ENCODE assay signal across 32 cellular contexts in the genomic region with DNA sequence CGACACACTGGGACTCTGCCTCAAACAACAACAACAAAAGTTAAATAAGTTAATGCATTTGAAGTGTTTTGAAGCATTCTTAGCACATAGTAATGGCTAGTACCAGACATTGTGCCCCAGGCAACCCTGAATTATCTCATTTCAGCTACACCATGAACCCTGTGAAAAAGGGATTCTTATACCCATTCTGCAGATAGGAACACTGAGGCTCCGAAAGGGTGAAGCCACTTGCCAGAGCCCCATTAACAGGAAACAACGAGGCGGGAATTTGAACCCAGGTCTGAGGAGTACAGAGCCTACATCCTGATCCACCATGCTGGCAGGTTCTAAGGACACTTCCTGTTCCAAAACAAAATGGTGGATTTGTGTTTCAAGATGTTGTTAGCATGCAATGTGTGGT. TPM values are rescaled to one million over a fixed set of nuclear protein-coding genes. Genes with fewer than 3 reads are reported as not detected.
"Had no signal": no experiment of that assay in that cellular context is flagged by ENCODE, and none has a peak within 500 bp of the region (broad histone marks: within the 10 kb centered on the region; RNA-seq: fewer than 3 reads in every experiment).

No MANE protein-coding gene starts in this region.

- DNase-seq: stimulated activated CD4-positive, alpha-beta T cell treated with anti-CD3 and anti-CD28 coated beads, Interleukin-2, amount 100 ng/mL, for 48 hours; stimulated activated CD4-positive, alpha-beta T cell treated with anti-CD3 and anti-CD28 coated beads, Interleukin-4, amount 100 ng/mL, for 1 hour; stimulated activated CD4-positive, alpha-beta T cell treated with anti-CD3 and anti-CD28 coated beads, Interleukin-4, amount 100 ng/mL, for 24 hours; stimulated activated CD4-positive, alpha-beta T cell treated with anti-CD3 and anti-CD28 coated beads, Interleukin-4, amount 100 ng/mL, for 4 hours; stimulated activated CD8-positive, alpha-beta memory T cell treated with anti-CD3 and anti-CD28 coated beads, Interleukin-4, amount 100 ng/mL, for 48 hours; stimulated activated naive B cell treated with anti-CD40 and anti-IgM and Interleukin-4, amounts not matched to agents 10 μg/mL and 1 μg/mL and 100 μg/mL, for 72 hours; stimulated activated naive CD4-positive, alpha-beta T cell; stimulated activated naive CD4-positive, alpha-beta T cell treated with Interleukin-2 at 50 U/mL for 16 hours; stimulated activated naive CD8-positive, alpha-beta T cell treated with anti-CD3 and anti-CD28 coated beads, Interleukin-15, amount 100 ng/mL, for 72 hours; stimulated activated naive CD8-positive, alpha-beta T cell treated with anti-CD3 and anti-CD28 coated beads, Interleukin-15, Interleukin-2, amounts not matched to agents 100 U/mL and 50 U/mL, for 24 hours; stomach; substantia nigra; thyroid gland; tibial artery; transverse colon; trophoblast cell; upper lobe of left lung; upper lobe of right lung; uterus had no signal

- H3K27ac Mint-ChIP-seq: stimulated activated effector memory CD8-positive, alpha-beta T cell treated with anti-CD3 and anti-CD28 coated beads, Interleukin-12 subunit alpha, Interleukin-12 subunit beta, amount 100 ng/mL, for 72 hours; stimulated activated memory B cell treated with anti-CD40 and anti-IgM and Interleukin-4, amounts not matched to agents 10 μg/mL and 1 μg/mL and 100 μg/mL, for 72 hours; stimulated activated naive B cell treated with anti-CD40 and anti-IgM and Interleukin-4, amounts not matched to agents 10 μg/mL and 1 μg/mL and 100 μg/mL, for 72 hours; stimulated activated naive CD8-positive, alpha-beta T cell treated with anti-CD3 and anti-CD28 coated beads, Interleukin-15, amount 100 ng/mL, for 72 hours; stimulated activated naive CD8-positive, alpha-beta T cell treated with anti-CD3 and anti-CD28 coated beads, Interleukin-15, Interleukin-2, amounts not matched to agents 100 ng/mL and 50 ng/mL, for 24 hours; type B pancreatic cell had no signal

- H3K27me3 Mint-ChIP-seq: stimulated activated memory B cell treated with anti-CD40 and anti-IgM and Interleukin-4, amounts not matched to agents 10 μg/mL and 1 μg/mL and 100 μg/mL, for 72 hours; stimulated activated naive CD8-positive, alpha-beta T cell treated with anti-CD3 and anti-CD28 coated beads, Interleukin-15, amount 100 ng/mL, for 72 hours had no signal

- H3K36me3 ChIP-seq: stomach, suprapubic skin, thoracic aorta, thyroid gland, tibial artery, tibial nerve, transverse colon, upper lobe of left lung, upper lobe of right lung, uterus, vagina had no signal

- FAIRE-seq: urothelium cell line had no signal

- H3K4me3 ChIP-seq: stomach, suprapubic skin, testis, thoracic aorta, thyroid gland, tibial artery, tibial nerve, transverse colon, upper lobe of left lung, upper lobe of right lung, uterus, vagina had no signal

- H3K4me1 ChIP-seq: stomach, suprapubic skin, testis, thyroid gland, tibial artery, tibial nerve, transverse colon, upper lobe of left lung, upper lobe of right lung, uterus, vagina had no signal

- H3K27ac ChIP-seq: stomach, suprapubic skin, testis, thoracic aorta, thyroid gland, tibial artery, tibial nerve, transverse colon, upper lobe of left lung, upper lobe of right lung, uterus, vagina had no signal

- ATAC-seq: stimulated activated effector memory CD8-positive, alpha-beta T cell treated with anti-CD3 and anti-CD28 coated beads, Interleukin-12 subunit alpha, Interleukin-12 subunit beta, amount 100 ng/mL, for 72 hours; stimulated activated memory B cell treated with anti-CD40 and anti-IgM and Interleukin-4, amounts not matched to agents 10 μg/mL and 1 μg/mL and 100 μg/mL, for 72 hours; stimulated activated naive B cell treated with anti-CD40 and anti-IgM and Interleukin-4, amounts not matched to agents 10 μg/mL and 1 μg/mL and 100 μg/mL, for 72 hours; stimulated activated naive CD8-positive, alpha-beta T cell treated with anti-CD3 and anti-CD28 coated beads, Interleukin-15, amount 100 ng/mL, for 72 hours; stimulated activated naive CD8-positive, alpha-beta T cell treated with anti-CD3 and anti-CD28 coated beads, Interleukin-15, Interleukin-2, amounts not matched to agents 100 U/mL and 50 U/mL, for 24 hours; upper lobe of right lung had no signal

- H3K27me3 ChIP-seq: stomach, suprapubic skin, testis, thyroid gland, tibial artery, tibial nerve, upper lobe of left lung, upper lobe of right lung, uterus, vagina had no signal

- H3K36me3 Mint-ChIP-seq: stimulated activated effector memory CD8-positive, alpha-beta T cell treated with anti-CD3 and anti-CD28 coated beads, Interleukin-12 subunit alpha, Interleukin-12 subunit beta, amount 100 ng/mL, for 72 hours; stimulated activated memory B cell treated with anti-CD40 and anti-IgM and Interleukin-4, amounts not matched to agents 10 μg/mL and 1 μg/mL and 100 μg/mL, for 72 hours; stimulated activated naive B cell treated with anti-CD40 and anti-IgM and Interleukin-4, amounts not matched to agents 10 μg/mL and 1 μg/mL and 100 μg/mL, for 72 hours; type B pancreatic cell had no signal

- H3K9me3 Mint-ChIP-seq: type B pancreatic cell had no signal

- H3K4me1 Mint-ChIP-seq: stimulated activated effector memory CD8-positive, alpha-beta T cell treated with anti-CD3 and anti-CD28 coated beads, Interleukin-12 subunit alpha, Interleukin-12 subunit beta, amount 100 ng/mL, for 72 hours; stimulated activated memory B cell treated with anti-CD40 and anti-IgM and Interleukin-4, amounts not matched to agents 10 μg/mL and 1 μg/mL and 100 μg/mL, for 72 hours; stimulated activated naive B cell treated with anti-CD40 and anti-IgM and Interleukin-4, amounts not matched to agents 10 μg/mL and 1 μg/mL and 100 μg/mL, for 72 hours; stimulated activated naive CD8-positive, alpha-beta T cell treated with anti-CD3 and anti-CD28 coated beads, Interleukin-15, amount 100 ng/mL, for 72 hours had no signal

- H3K4me3 Mint-ChIP-seq: stimulated activated effector memory CD8-positive, alpha-beta T cell treated with anti-CD3 and anti-CD28 coated beads, Interleukin-12 subunit alpha, Interleukin-12 subunit beta, amount 100 ng/mL, for 72 hours; stimulated activated memory B cell treated with anti-CD40 and anti-IgM and Interleukin-4, amounts not matched to agents 10 μg/mL and 1 μg/mL and 100 μg/mL, for 72 hours; stimulated activated naive B cell treated with anti-CD40 and anti-IgM and Interleukin-4, amounts not matched to agents 10 μg/mL and 1 μg/mL and 100 μg/mL, for 72 hours; stimulated activated naive CD8-positive, alpha-beta T cell treated with anti-CD3 and anti-CD28 coated beads, Interleukin-15, amount 100 ng/mL, for 72 hours; stimulated activated naive CD8-positive, alpha-beta T cell treated with anti-CD3 and anti-CD28 coated beads, Interleukin-15, Interleukin-2, amounts not matched to agents 100 ng/mL and 50 ng/mL, for 24 hours; type B pancreatic cell had no signal

- H3K9me3 ChIP-seq: suprapubic skin, testis, thoracic aorta, thyroid gland, tibial artery, upper lobe of right lung, vagina had no signal

RNA-seq across cellular contexts. Expression of a gene that starts 9.2 kb away (rescaled TPM):
- total RNA-seq: stomach, subcutaneous adipose tissue, suprapubic skin, testis, thoracic aorta, thyroid gland, tibial nerve, transverse colon, upper lobe of left lung, upper lobe of right lung, ureter, urinary bladder, uterus, vagina had no signal
- polyA plus RNA-seq: stomach, urinary bladder had no signal
